9 cellular contexts compared by ENCODE assay signal in the genomic region with DNA sequence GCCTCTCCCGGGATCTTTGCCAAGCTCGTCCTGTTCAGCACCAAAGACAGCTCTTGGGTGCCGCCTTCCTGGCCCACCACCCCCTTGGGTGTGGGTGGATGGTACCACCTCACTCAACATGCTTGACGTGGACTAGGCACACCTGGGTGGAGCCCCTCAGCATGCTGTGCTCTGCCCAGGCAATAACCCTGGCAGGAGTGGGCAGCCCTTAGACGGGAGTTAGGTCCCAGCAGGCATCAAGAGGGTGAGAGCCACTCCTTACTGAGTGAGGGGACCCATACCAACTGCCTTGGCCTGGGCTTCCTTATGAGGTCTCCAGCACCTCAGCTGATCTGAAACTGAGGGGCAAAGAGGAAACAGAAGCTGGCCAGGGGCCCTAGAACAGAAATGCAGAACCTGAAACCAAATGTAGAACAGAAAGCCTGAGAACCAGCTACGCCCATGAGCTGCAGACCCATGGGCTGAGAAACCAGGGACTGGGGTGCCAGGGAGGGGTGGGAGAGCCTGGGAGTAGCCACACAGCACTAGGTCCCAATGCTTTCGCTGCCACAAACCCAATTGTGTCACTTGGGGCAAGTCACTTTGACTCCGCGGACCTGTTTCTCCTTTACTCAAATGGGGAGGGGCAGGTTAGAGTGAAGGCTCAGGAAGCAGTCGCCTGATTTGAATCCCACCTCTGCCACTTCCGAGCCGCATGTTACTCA. TPM values are rescaled to one million over a fixed set of nuclear protein-coding genes. Genes with fewer than 3 reads are reported as not detected.
DNase-seq lines count a peak whose midpoint lies in the region; ATAC-seq and TF ChIP-seq lines count a peak whose summit lies in the region.
"Had no signal": no experiment of that assay in that cellular context is flagged by ENCODE, and none has a peak within 500 bp of the region (broad histone marks: within the 10 kb centered on the region; RNA-seq: fewer than 3 reads in every experiment).

No MANE protein-coding gene starts in this region.

- peak; percentile 64 for ATAC-seq in Right ventricle myocardium superior (ENCODE audit: poor library complexity)
- no peak for ATAC-seq in GM19452 (IDR thresholded peaks at IDR 0.05; ENCODE audit: unreplicated experiment)

- DNase-seq in Right ventricle myocardium superior (peak; percentile 58), right atrium auricular region (ENCODE audit: low spot score) (no peak), Peyer's patch (peak in 2 of 3 donors; percentile 66 to 69), ACHN (no peak), GM03348 (ENCODE audit: low spot score) (no peak), SW480 (ENCODE audit: low spot score) (no peak)

- no peak for TF ChIP-seq POLR2A in Peyer's patch (IDR thresholded peaks at IDR 0.05)

- no peaks in the 10 kb centered on the region for H3K4me1 ChIP-seq in right atrium auricular region
- H3K4me1 ChIP-seq in Peyer's patch: no peaks in the 10 kb centered on the region

- no peaks in the 10 kb centered on the region for H3K9me3 ChIP-seq in right atrium auricular region
- no peaks in the 10 kb centered on the region for H3K9me3 ChIP-seq in Peyer's patch

- intact Hi-C loops in Right ventricle myocardium superior (cut with DNase I): no loop called here

- no peak overlapping the region for H3K27ac ChIP-seq in right atrium auricular region
- H3K27ac ChIP-seq in Peyer's patch: peak overlapping the region in 3 of 4 donors; percentile 48 to 85 (median 54)
- peak overlapping the region; percentile 38 for H3K27ac ChIP-seq in layer of hippocampus (ENCODE audit: low read depth, low read length)
- H3K27ac ChIP-seq: cardiac muscle cell had no signal

- no peaks in the 10 kb centered on the region for H3K36me3 ChIP-seq in right atrium auricular region
- no peaks in the 10 kb centered on the region for H3K36me3 ChIP-seq in Peyer's patch
- H3K36me3 ChIP-seq: cardiac muscle cell had no signal

- H3K27me3 ChIP-seq in right atrium auricular region: no peaks in the 10 kb centered on the region
- H3K27me3 ChIP-seq in Peyer's patch: no peaks in the 10 kb centered on the region
- no peaks in the 10 kb centered on the region for H3K27me3 ChIP-seq in layer of hippocampus (ENCODE audit: control insufficient read depth, insufficient read depth, low read length)
- H3K27me3 ChIP-seq: cardiac muscle cell had no signal

- in situ Hi-C loops in ACHN (cut with HindIII; ENCODE audit: low pct_ligation_motif_present, low pct_unique_long_range_greater_than_20kb, low sequenced_read_pairs): no loop called here

- TF ChIP-seq CTCF in right atrium auricular region (IDR thresholded peaks at IDR 0.05) (no peak), Peyer's patch (IDR thresholded peaks at IDR 0.05) (no peak)

- H3K4me3 ChIP-seq in right atrium auricular region (peak overlapping the region in 1 of 2 donors; percentile 37), Peyer's patch (peak overlapping the region; percentile 37 to 49 (median 42))
- H3K4me3 ChIP-seq: cardiac muscle cell had no signal

RNA-seq across cellular contexts. Expression of a gene that starts 2.0 kb away (rescaled TPM):
- 5.7 TPM for total RNA-seq in Right ventricle myocardium superior
- 1 to 10 TPM; 4.9 to 8.0 TPM for total RNA-seq in right atrium auricular region
- total RNA-seq in Peyer's patch: 100 to 1,000 TPM in 1 of 4 donors, 10 to 100 TPM in 2, 1 to 10 TPM in 1; 2.5 to 292 (median 34.9) TPM
- total RNA-seq: cardiac muscle cell had no signal

RNA-seq across cellular contexts. Expression of a gene that starts 21.5 kb away (rescaled TPM):
- total RNA-seq in Right ventricle myocardium superior (205 TPM), right atrium auricular region (100 to 1,000 TPM; 155 to 259 TPM), Peyer's patch (100 to 1,000 TPM; 127 to 186 (median 158) TPM)

RNA-seq across cellular contexts. Expression of a gene that starts 53.0 kb away (rescaled TPM):
- total RNA-seq in Right ventricle myocardium superior: 27.8 TPM
- 10 to 100 TPM; 14.2 to 48.5 TPM for total RNA-seq in right atrium auricular region
- 1 to 10 TPM in 2 of 4 donors, not detected in 2; 1.5 to 6.2 TPM for total RNA-seq in Peyer's patch
- total RNA-seq: cardiac muscle cell had no signal

Comparison
In these comparisons a context has a peak if more than half of its experiments do, and no peak if none do; other contexts are left out.
1. DNase-seq: peak in Right ventricle myocardium superior (single experiment) and Peyer's patch (2 of 3); none in right atrium auricular region (single experiment), ACHN (single experiment), GM03348 (single experiment) and SW480 (single experiment).
2. H3K27ac ChIP-seq: peak in Peyer's patch (3 of 4) and layer of hippocampus (single experiment); none in right atrium auricular region (0 of 2).